Comparison of ENCODE assay signal across 10 cellular contexts in genomic region chr2:133884739-133885381, GRCh38.
DNase-seq lines count a peak whose midpoint lies in the region; ATAC-seq and TF ChIP-seq lines count a peak whose summit lies in the region.
"Had no signal": no experiment of that assay in that cellular context is flagged by ENCODE, and none has a peak within 500 bp of the region (broad histone marks: within the 10 kb centered on the region; RNA-seq: fewer than 3 reads in every experiment).

No MANE protein-coding gene starts in this region.

- H3K9ac ChIP-seq in DND-41 (ENCODE audit: low read depth, low read length), result no peak overlapping the region

- no peaks in the 10 kb centered on the region for H3K36me3 ChIP-seq in DND-41 (ENCODE audit: insufficient read depth, low read length)
- no peaks in the 10 kb centered on the region for H3K36me3 ChIP-seq in HEK293 (ENCODE audit: control insufficient read depth in 2 of 2, insufficient read depth in 1 of 2, low read length in 2 of 2)
- H3K36me3 ChIP-seq: neutrophil had no signal

- intact Hi-C loops in activated CD8-positive, alpha-beta T cell treated with anti-CD3 and anti-CD28 coated beads for 36 hours (cut with micrococcal nuclease), result loop anchor here (10.0 kb wide), 1 partner anchor 200 kb away; no protein-coding TSS in a partner anchor

- no peak overlapping the region for H2AFZ ChIP-seq in DND-41 (ENCODE audit: low read depth, low read length)

- H3K4me1 ChIP-seq in DND-41 (ENCODE audit: insufficient read depth, low read length), result peaks cover 14% of the 10 kb centered on the region
- H3K4me1 ChIP-seq in HEK293 (ENCODE audit: control insufficient read depth, insufficient read depth, low read length), result no peaks in the 10 kb centered on the region; the same call in 1 of the 2 replicates

- H3K4me3 Mint-ChIP-seq in activated CD8-positive, alpha-beta T cell treated with anti-CD3 and anti-CD28 coated beads for 36 hours, result no peak overlapping the region

- H4K20me1 ChIP-seq in DND-41 (ENCODE audit: insufficient read depth, low read length), result no peaks in the 10 kb centered on the region

- H3K79me2 ChIP-seq in DND-41 (ENCODE audit: insufficient read depth, low read length), result no peaks in the 10 kb centered on the region

- TF ChIP-seq CTCF in DND-41 (IDR thresholded peaks at IDR 0.05; ENCODE audit: borderline replicate concordance, extremely low read depth, low read length, poor library complexity, severe bottlenecking), result peak; percentile 67
- TF ChIP-seq CTCF in HEK293 (tag by site-specific recombination; IDR thresholded peaks at IDR 0.05), result no peak
- TF ChIP-seq CTCF in activated CD8-positive, alpha-beta T cell treated with anti-CD3 and anti-CD28 coated beads for 36 hours (IDR thresholded peaks at IDR 0.05), result no peak

- POLR2A ChIA-PET in HEK293 (lab: Yijun Ruan, JAX), result no interaction called here
- POLR2A ChIA-PET in activated CD8-positive, alpha-beta T cell treated with anti-CD3 and anti-CD28 coated beads for 36 hours (lab: Charles Lee), result no interaction called here

- ATAC-seq in DND-41 (ENCODE audit: insufficient read depth, low read depth) (peak; percentile 69), GM19324 (IDR thresholded peaks at IDR 0.05; ENCODE audit: low FRiP score, unreplicated experiment) (no peak), GM21515 (IDR thresholded peaks at IDR 0.05; ENCODE audit: unreplicated experiment) (no peak)
- no peak for ATAC-seq in activated CD8-positive, alpha-beta T cell treated with anti-CD3 and anti-CD28 coated beads for 36 hours

- H3K4me1 Mint-ChIP-seq in activated CD8-positive, alpha-beta T cell treated with anti-CD3 and anti-CD28 coated beads for 36 hours (ENCODE audit: low read depth), result no peaks in the 10 kb centered on the region

- no peak overlapping the region for H3K27ac Mint-ChIP-seq in activated CD8-positive, alpha-beta T cell treated with anti-CD3 and anti-CD28 coated beads for 36 hours

- peaks cover 21% of the 10 kb centered on the region for H3K27me3 Mint-ChIP-seq in activated CD8-positive, alpha-beta T cell treated with anti-CD3 and anti-CD28 coated beads for 36 hours

- H3K9me3 ChIP-seq in DND-41 (ENCODE audit: insufficient read depth, low read length, severe bottlenecking) (no peaks in the 10 kb centered on the region), HEK293 (ENCODE audit: control insufficient read depth, insufficient read depth, low read depth, low read length) (no peaks in the 10 kb centered on the region)
- H3K9me3 ChIP-seq: neutrophil had no signal

- H3K27me3 ChIP-seq in DND-41 (ENCODE audit: insufficient read depth, low read length, poor library complexity), result peaks cover 3% of the 10 kb centered on the region

- CTCF ChIA-PET in HEK293 (lab: Yijun Ruan, JAX), result interaction anchor here (0.6 to 5.8 kb wide), 25 partner anchors 12 to 1509 kb away, joined by 3 to 44 read pairs (median 4); no protein-coding TSS in a partner anchor
- CTCF ChIA-PET in activated CD8-positive, alpha-beta T cell treated with anti-CD3 and anti-CD28 coated beads for 36 hours (lab: Charles Lee), result interaction anchor here (1.1 to 2.0 kb wide), 4 partner anchors 22 to 566 kb away, joined by 3 to 6 read pairs (median 3); no protein-coding TSS in a partner anchor

- no peaks in the 10 kb centered on the region for H3K36me3 Mint-ChIP-seq in activated CD8-positive, alpha-beta T cell treated with anti-CD3 and anti-CD28 coated beads for 36 hours (ENCODE audit: low read depth)

- H3K4me2 ChIP-seq in DND-41 (ENCODE audit: insufficient read depth, low read length), result no peak overlapping the region

- H3K27ac ChIP-seq in DND-41 (ENCODE audit: low read length) (no peak overlapping the region), HEK293 (ENCODE audit: extremely low read depth, low read depth, low read length) (no peak overlapping the region)
- H3K27ac ChIP-seq: neutrophil had no signal

- no peaks in the 10 kb centered on the region for H3K9me3 Mint-ChIP-seq in activated CD8-positive, alpha-beta T cell treated with anti-CD3 and anti-CD28 coated beads for 36 hours

- DNase-seq in DND-41 (no peak), amniotic stem cell (lab: John Stamatoyannopoulos, UW) (peak; percentile 26), myocyte (ENCODE audit: low read depth) (peak; percentile 11), glomerular visceral epithelial cell (ENCODE audit: extremely low spot score) (no peak)
- no peak for DNase-seq in activated CD8-positive, alpha-beta T cell treated with anti-CD3 and anti-CD28 coated beads for 36 hours
- DNase-seq: aorta had no signal

- H3K4me3 ChIP-seq in DND-41 (ENCODE audit: low read depth in 1 of 2, low read length in 2 of 2) (no peak overlapping the region), HEK293 (ENCODE audit: low read depth, low read length) (no peak overlapping the region)

TF ChIP-seq in HEK293, 187 proteins besides CTCF, POLR2A, EP300 and RAD21:
- TF ChIP-seq ZNF654 (tag by site-specific recombination; IDR thresholded peaks at IDR 0.05; ENCODE audit: low read depth) (peak; percentile 40), ZBTB17 (tag by site-specific recombination; IDR thresholded peaks at IDR 0.05) (no peak), ZFHX2 (tag by site-specific recombination; conservative IDR thresholded peaks at IDR 0.05) (peak; percentile 69), EGR2 (tag by site-specific recombination; IDR thresholded peaks at IDR 0.05; ENCODE audit: low read depth) (peak; percentile 66; the same call in 1 of the 2 replicates)

Comparison
In these comparisons a context has a peak if more than half of its experiments do, and no peak if none do; other contexts are left out.
1. DNase-seq: peak in amniotic stem cell (single experiment) and myocyte (single experiment); none in DND-41 (single experiment), glomerular visceral epithelial cell (single experiment) and activated CD8-positive, alpha-beta T cell treated with anti-CD3 and anti-CD28 coated beads for 36 hours (single experiment).